8 cellular contexts compared by ENCODE assay signal in the genomic region with DNA sequence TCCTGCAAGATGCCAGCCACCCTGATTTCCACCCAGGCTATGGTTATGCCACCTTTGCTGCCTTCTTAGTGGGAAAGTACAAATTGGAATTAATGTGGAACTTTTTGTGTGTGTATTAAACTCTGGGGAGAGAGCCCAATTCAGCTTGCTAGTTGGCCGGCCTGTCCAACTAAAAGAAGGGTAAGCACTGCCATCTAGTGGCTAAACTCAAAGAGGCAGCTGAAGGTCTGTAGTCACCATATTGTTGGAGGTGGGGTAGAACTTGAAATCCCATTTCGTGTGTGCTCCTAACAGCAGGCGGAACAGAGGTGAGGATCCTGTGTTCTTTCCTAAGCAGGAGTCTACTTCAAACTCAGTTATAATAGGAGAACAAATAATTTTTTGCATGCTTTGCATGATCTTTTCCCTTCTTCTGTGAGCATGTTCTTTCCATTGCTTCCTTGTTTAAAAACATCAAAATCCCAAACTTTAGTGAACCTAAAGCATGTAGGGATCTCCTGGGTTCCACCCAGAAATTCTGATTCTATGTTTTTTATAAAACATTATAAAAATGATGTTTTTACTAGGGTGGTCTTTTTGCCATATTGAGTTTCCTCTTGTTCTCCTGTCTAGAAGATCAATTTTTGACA.
DNase-seq lines count a peak whose midpoint lies in the region; ATAC-seq and TF ChIP-seq lines count a peak whose summit lies in the region.

No MANE protein-coding gene starts in this region.

- no peaks in the 10 kb centered on the region for H3K27me3 Mint-ChIP-seq in T-helper 2 cell treated with Interferon-gamma antibody and Interleukin-4, amounts not matched to agents 5 μg/mL and 100 μg/mL, for 36 hours (ENCODE audit: low read depth)

- H3K4me3 ChIP-seq in AG10803 (ENCODE audit: low read length) = no peak overlapping the region
- no peak overlapping the region for H3K4me3 ChIP-seq in right cardiac atrium (ENCODE audit: low read length)
- H3K4me3 ChIP-seq in gastrocnemius medialis = no peak overlapping the region

- peak; percentile 90 for TF ChIP-seq CTCF in AG10803 (conservative IDR thresholded peaks at IDR 0.05; ENCODE audit: low read length)
- TF ChIP-seq CTCF in GM20000 (IDR thresholded peaks at IDR 0.05; ENCODE audit: extremely low read depth, missing control alignments) = peak; percentile 55
- peak; percentile 59 to 82 (median 75) for TF ChIP-seq CTCF in gastrocnemius medialis (IDR thresholded peaks at IDR 0.05 in 4 of 5, conservative IDR thresholded peaks at IDR 0.05 in 1 of 5)

- H3K9me3 ChIP-seq in right cardiac atrium (ENCODE audit: control insufficient read depth, low read length) (no peaks in the 10 kb centered on the region), gastrocnemius medialis (no peaks in the 10 kb centered on the region)

- no peak overlapping the region for H3K4me3 Mint-ChIP-seq in T-helper 2 cell treated with Interferon-gamma antibody and Interleukin-4, amounts not matched to agents 5 μg/mL and 100 μg/mL, for 36 hours

- H3K27me3 ChIP-seq in right cardiac atrium (ENCODE audit: control insufficient read depth, insufficient read depth) (no peaks in the 10 kb centered on the region), gastrocnemius medialis (no peaks in the 10 kb centered on the region)

- DNase-seq in AG10803 (ENCODE audit: low read depth) = peak; percentile 77
- DNase-seq in GM20000 (ENCODE audit: low spot score) = peak; percentile 67
- DNase-seq in NCI-H146 (lab: John Stamatoyannopoulos, UW) = peak; percentile 73
- DNase-seq in T-helper 2 cell treated with Interferon-gamma antibody and Interleukin-4, amounts not matched to agents 5 μg/mL and 100 μg/mL, for 36 hours (ENCODE audit: low spot score) = peak; percentile 52
- DNase-seq in right cardiac atrium = peak in 1 of 3 donors; percentile 40
- DNase-seq in gastrocnemius medialis = peak; percentile 32 to 33

- no peak for TF ChIP-seq POLR2A in gastrocnemius medialis (IDR thresholded peaks at IDR 0.05)

- ATAC-seq in right cardiac atrium (peak; percentile 74 to 79), gastrocnemius medialis (peak; percentile 78 to 83), GM21390 (IDR thresholded peaks at IDR 0.05; ENCODE audit: unreplicated experiment) (no peak)

- peaks cover 14% of the 10 kb centered on the region for H3K4me1 Mint-ChIP-seq in T-helper 2 cell treated with Interferon-gamma antibody and Interleukin-4, amounts not matched to agents 5 μg/mL and 100 μg/mL, for 36 hours (ENCODE audit: low read depth)

- peak overlapping the region; percentile 5 for H3K27ac ChIP-seq in angular gyrus (ENCODE audit: low read depth, low read length)
- no peak overlapping the region for H3K27ac ChIP-seq in right cardiac atrium (ENCODE audit: low read length)
- no peak overlapping the region for H3K27ac ChIP-seq in gastrocnemius medialis

- H3K9me3 Mint-ChIP-seq in T-helper 2 cell treated with Interferon-gamma antibody and Interleukin-4, amounts not matched to agents 5 μg/mL and 100 μg/mL, for 36 hours = no peaks in the 10 kb centered on the region

- intact Hi-C loops in right cardiac atrium (cut with DNase I) (loop anchor here (1.0 to 10.0 kb wide), 6 partner anchors 269 to 349 kb away; no protein-coding TSS in a partner anchor), gastrocnemius medialis (cut with DNase I; ENCODE audit: low total_unique reads) (loop anchor here (1.0 to 10.0 kb wide), 3 partner anchors 127 to 343 kb away; no protein-coding TSS in a partner anchor)

- H3K36me3 Mint-ChIP-seq in T-helper 2 cell treated with Interferon-gamma antibody and Interleukin-4, amounts not matched to agents 5 μg/mL and 100 μg/mL, for 36 hours (ENCODE audit: low read depth) = peaks cover 68% of the 10 kb centered on the region

- no peaks in the 10 kb centered on the region for H3K36me3 ChIP-seq in gastrocnemius medialis

- no peak overlapping the region for H3K27ac Mint-ChIP-seq in T-helper 2 cell treated with Interferon-gamma antibody and Interleukin-4, amounts not matched to agents 5 μg/mL and 100 μg/mL, for 36 hours

- WGBS in right cardiac atrium = 21% methylated on average over 3 of the region's 3 CpGs

- in situ Hi-C loops in gastrocnemius medialis (cut with MboI; ENCODE audit: low sequenced_read_pairs in 4 of 4) = loop anchor here in 3 of 4 donors (5.0 to 10.0 kb wide), 4 partner anchors 267 to 339 kb away; no protein-coding TSS in a partner anchor

- H3K4me1 ChIP-seq in right cardiac atrium (ENCODE audit: control insufficient read depth, insufficient read depth, low read length) (no peaks in the 10 kb centered on the region), gastrocnemius medialis (no peaks in the 10 kb centered on the region)
